24 cellular contexts compared by ENCODE assay signal in genomic region chr3:81962396-81962795, GRCh38.
"Had no signal": no experiment of that assay in that cellular context is flagged by ENCODE, and none has a peak within 500 bp of the region (broad histone marks: within the 10 kb centered on the region; RNA-seq: fewer than 3 reads in every experiment).

No MANE protein-coding gene starts in this region.

- ATAC-seq: activated naive CD4-positive, alpha-beta T cell treated with anti-CD3 and anti-CD28 coated beads, Interleukin-2, amount 50 U/mL, for 72 hours; activated naive CD8-positive, alpha-beta T cell treated with anti-CD3 and anti-CD28 coated beads, Interleukin-2, amount 50 U/mL, for 24 hours; activated T-cell treated with anti-CD3 and anti-CD28 coated beads, Interleukin-2, amount 50 U/mL, for 4 hours; T-cell had no signal

- H3K4me3 Mint-ChIP-seq: activated CD4-positive, alpha-beta memory T cell treated with anti-CD3 and anti-CD28 coated beads for 36 hours; activated CD4-positive, alpha-beta T cell treated with anti-CD3 and anti-CD28 coated beads, Interleukin-2, amount 10 ng/mL, durations not matched to agents 7 days and 5 days; activated naive CD8-positive, alpha-beta T cell treated with anti-CD3 and anti-CD28 coated beads, Interleukin-2, amount 50 U/mL, for 24 hours; activated T-cell treated with anti-CD3 and anti-CD28 coated beads, Interleukin-2, amount 50 U/mL, for 4 hours; T-cell had no signal

- H3K4me1 Mint-ChIP-seq: activated CD4-positive, alpha-beta T cell treated with anti-CD3 and anti-CD28 coated beads, Interleukin-2, amount 10 ng/mL, durations not matched to agents 7 days and 5 days; activated naive CD8-positive, alpha-beta T cell treated with anti-CD3 and anti-CD28 coated beads, Interleukin-2, amount 50 U/mL, for 24 hours; T-cell had no signal

- H3K27ac ChIP-seq: ascending aorta, SK-N-MC, VCaP had no signal

- H3K27me3 Mint-ChIP-seq: activated CD4-positive, alpha-beta memory T cell treated with anti-CD3 and anti-CD28 coated beads for 36 hours; activated CD4-positive, alpha-beta T cell treated with anti-CD3 and anti-CD28 coated beads, Interleukin-2, amount 10 ng/mL, durations not matched to agents 7 days and 5 days; activated naive CD8-positive, alpha-beta T cell treated with anti-CD3 and anti-CD28 coated beads, Interleukin-2, amount 50 U/mL, for 24 hours had no signal

- DNase-seq: activated CD4-positive, alpha-beta memory T cell treated with anti-CD3 and anti-CD28 coated beads for 36 hours; activated CD4-positive, alpha-beta T cell treated with anti-CD3 and anti-CD28 coated beads, Interleukin-2, amount 10 ng/mL, durations not matched to agents 7 days and 5 days; activated CD4-positive, CD25-positive, alpha-beta regulatory T cell; activated CD8-positive, alpha-beta memory T cell treated with anti-CD3 and anti-CD28 coated beads for 24 hours; activated effector memory CD4-positive, alpha-beta T cell treated with anti-CD3 and anti-CD28 coated beads, Interleukin-2, amount 50 U/mL, for 16 hours; activated naive CD4-positive, alpha-beta T cell treated with Interleukin-2 at 50 U/mL for 16 hours; activated naive CD8-positive, alpha-beta T cell treated with anti-CD3 and anti-CD28 coated beads, Interleukin-2, amount 50 U/mL, for 24 hours; activated T-cell treated with anti-CD3 and anti-CD28 coated beads, Interleukin-2, amount 50 U/mL, for 4 hours; amniotic stem cell; caudate nucleus; MG63; MV-4-11; NCI-H1092 treated with DMSO at 0.1 percent for 48 hours; NCI-H1417 treated with DMSO at 0.1 percent for 48 hours; NCI-H1694; NCI-H2029; NCI-H524; T-cell; T-helper 2 cell; T1000 had no signal

- H3K36me3 ChIP-seq: ascending aorta, MG63 had no signal

- H3K4me3 ChIP-seq: ascending aorta, MG63, SK-N-MC had no signal

- H3K9me3 ChIP-seq: ascending aorta, MG63 had no signal

- H3K27me3 ChIP-seq: ascending aorta, MG63 had no signal

- H3K27ac Mint-ChIP-seq: activated CD4-positive, alpha-beta memory T cell treated with anti-CD3 and anti-CD28 coated beads for 36 hours; activated CD4-positive, alpha-beta T cell treated with anti-CD3 and anti-CD28 coated beads, Interleukin-2, amount 10 ng/mL, durations not matched to agents 7 days and 5 days; activated naive CD4-positive, alpha-beta T cell treated with anti-CD3 and anti-CD28 coated beads, Interleukin-2, amount 50 U/mL, for 72 hours; activated naive CD8-positive, alpha-beta T cell treated with anti-CD3 and anti-CD28 coated beads, Interleukin-2, amount 50 U/mL, for 24 hours; T-cell had no signal

- H3K36me3 Mint-ChIP-seq: activated CD4-positive, alpha-beta memory T cell treated with anti-CD3 and anti-CD28 coated beads for 36 hours; activated naive CD4-positive, alpha-beta T cell treated with anti-CD3 and anti-CD28 coated beads, Interleukin-2, amount 50 U/mL, for 72 hours; T-cell had no signal

- H3K4me1 ChIP-seq: ascending aorta had no signal

- H3K9me3 Mint-ChIP-seq: activated CD4-positive, alpha-beta memory T cell treated with anti-CD3 and anti-CD28 coated beads for 36 hours; activated CD4-positive, alpha-beta T cell treated with anti-CD3 and anti-CD28 coated beads, Interleukin-2, amount 10 ng/mL, durations not matched to agents 7 days and 5 days; activated naive CD4-positive, alpha-beta T cell treated with anti-CD3 and anti-CD28 coated beads, Interleukin-2, amount 50 U/mL, for 72 hours; activated naive CD8-positive, alpha-beta T cell treated with anti-CD3 and anti-CD28 coated beads, Interleukin-2, amount 50 U/mL, for 24 hours had no signal
